9 cellular contexts compared by ENCODE assay signal in genomic region chr19:50315773-50316448, GRCh38. TPM values are rescaled to one million over a fixed set of nuclear protein-coding genes. Genes with fewer than 3 reads are reported as not detected.
A peak's percentile ranks its signal among the peaks of the same experiment; 100 is the strongest.
DNase-seq lines count a peak whose midpoint lies in the region; ATAC-seq and TF ChIP-seq lines count a peak whose summit lies in the region.
"Had no signal": no experiment of that assay in that cellular context is flagged by ENCODE, and none has a peak within 500 bp of the region (broad histone marks: within the 10 kb centered on the region; RNA-seq: fewer than 3 reads in every experiment).

No MANE protein-coding gene starts in this region.

- intact Hi-C loops in Calu3 (cut with micrococcal nuclease; ENCODE audit: unreplicated experiment) = no loop called here

- H3K9me3 Mint-ChIP-seq in HFFc6 = no peaks in the 10 kb centered on the region
- H3K9me3 Mint-ChIP-seq in T-helper 2 cell treated with Interferon-gamma antibody and Interleukin-4, amounts not matched to agents 5 μg/mL and 100 μg/mL, for 36 hours = no peaks in the 10 kb centered on the region
- no peaks in the 10 kb centered on the region for H3K9me3 Mint-ChIP-seq in Calu3 (ENCODE audit: low read depth, unreplicated experiment)

- H3K4me1 Mint-ChIP-seq in HFFc6 (ENCODE audit: low read depth) = peaks cover 6% of the 10 kb centered on the region; the same call in 1 of the 2 replicates
- peaks cover 8% of the 10 kb centered on the region for H3K4me1 Mint-ChIP-seq in T-helper 2 cell treated with Interferon-gamma antibody and Interleukin-4, amounts not matched to agents 5 μg/mL and 100 μg/mL, for 36 hours (ENCODE audit: low read depth)
- H3K4me1 Mint-ChIP-seq in Calu3 (ENCODE audit: low read depth, unreplicated experiment) = peaks cover 9% of the 10 kb centered on the region

- no peak for ATAC-seq in HG03139 (IDR thresholded peaks at IDR 0.05; ENCODE audit: unreplicated experiment)
- no peak for ATAC-seq in GM21619 (IDR thresholded peaks at IDR 0.05; ENCODE audit: unreplicated experiment)

- CTCF ChIA-PET in Calu3 (lab: Charles Lee) = interaction anchor here (0.5 to 0.6 kb wide), 2 partner anchors 125 to 409 kb away, joined by 4 to 6 read pairs; no protein-coding TSS in a partner anchor

- no peaks in the 10 kb centered on the region for H3K36me3 Mint-ChIP-seq in HFFc6 (ENCODE audit: low read depth)
- peaks cover 5% of the 10 kb centered on the region for H3K36me3 Mint-ChIP-seq in T-helper 2 cell treated with Interferon-gamma antibody and Interleukin-4, amounts not matched to agents 5 μg/mL and 100 μg/mL, for 36 hours (ENCODE audit: low read depth)
- H3K36me3 Mint-ChIP-seq in Calu3 (ENCODE audit: insufficient read depth, unreplicated experiment) = peaks cover 6% of the 10 kb centered on the region

- peaks cover 32% of the 10 kb centered on the region for H3K27me3 Mint-ChIP-seq in HFFc6 (ENCODE audit: insufficient read depth)
- peaks cover 42% of the 10 kb centered on the region for H3K27me3 Mint-ChIP-seq in T-helper 2 cell treated with Interferon-gamma antibody and Interleukin-4, amounts not matched to agents 5 μg/mL and 100 μg/mL, for 36 hours (ENCODE audit: low read depth)
- no peaks in the 10 kb centered on the region for H3K27me3 Mint-ChIP-seq in Calu3 (ENCODE audit: unreplicated experiment)

- H3K27ac Mint-ChIP-seq in HFFc6 (no peak overlapping the region), Calu3 (ENCODE audit: unreplicated experiment) (no peak overlapping the region)
- peak overlapping the region; percentile 45 for H3K27ac Mint-ChIP-seq in T-helper 2 cell treated with Interferon-gamma antibody and Interleukin-4, amounts not matched to agents 5 μg/mL and 100 μg/mL, for 36 hours

- TF ChIP-seq CTCF in HFFc6 (IDR thresholded peaks at IDR 0.05) (no peak), Calu3 (IDR thresholded peaks at IDR 0.05; ENCODE audit: unreplicated experiment) (no peak)

- DNase-seq in DMS79 treated with DMSO at 0.1 percent for 48 hours (lab: John Stamatoyannopoulos, UW) (peak; percentile 63), HFFc6 (peak; percentile 5), iPS-NIHi11 (ENCODE audit: low spot score) (peak; percentile 41), Calu3 (no peak), KG1 (lab: John Stamatoyannopoulos, UW) (no peak)
- DNase-seq in T-helper 2 cell treated with Interferon-gamma antibody and Interleukin-4, amounts not matched to agents 5 μg/mL and 100 μg/mL, for 36 hours (ENCODE audit: low spot score) = peak; percentile 33

- BruUV-seq in Calu3 (replicated peaks; lab: Mats Ljungman, UMichigan) = no TSS peak

- H3K4me3 Mint-ChIP-seq in HFFc6 (no peak overlapping the region), Calu3 (ENCODE audit: low read depth, unreplicated experiment) (no peak overlapping the region)
- peak overlapping the region; percentile 81 for H3K4me3 Mint-ChIP-seq in T-helper 2 cell treated with Interferon-gamma antibody and Interleukin-4, amounts not matched to agents 5 μg/mL and 100 μg/mL, for 36 hours

RNA-seq across cellular contexts. Expression of gene KCNC3, which starts 13.3 kb away (rescaled TPM):
- not detected for total RNA-seq in HFFc6 (2021; fragmentation: NEBNext Ultra II Directional; extraction: Animal tissue kit (Norgen Biotek cat#: 25700))
- 5.3 and 6.8 TPM in 2 replicates for total RNA-seq in Calu3 (2022)
- total RNA-seq: bronchial epithelial cell had no signal

RNA-seq across cellular contexts. Expression of gene NAPSA, which starts 49.5 kb away (rescaled TPM):
- total RNA-seq in HFFc6 (2021; fragmentation: NEBNext Ultra II Directional; extraction: Animal tissue kit (Norgen Biotek cat#: 25700)) = under 1 TPM in 4 of 6 experiments, not detected in 2; 0.12 to 0.66 (median 0.41) TPM
- total RNA-seq in Calu3 (2022) = 1.9 and 3.6 TPM in 2 replicates

Comparison
In these comparisons a context has a peak if more than half of its experiments do, and no peak if none do; other contexts are left out.
1. DNase-seq: peak in DMS79 treated with DMSO at 0.1 percent for 48 hours (single experiment), HFFc6 (single experiment), T-helper 2 cell treated with Interferon-gamma antibody and Interleukin-4, amounts not matched to agents 5 μg/mL and 100 μg/mL, for 36 hours (single experiment) and iPS-NIHi11 (single experiment); none in Calu3 (single experiment) and KG1 (single experiment).